Comparison of ENCODE assay signal across 8 cellular contexts in genomic region chr17:36544049-36544319, GRCh38. TPM values are rescaled to one million over a fixed set of nuclear protein-coding genes. Genes with fewer than 3 reads are reported as not detected.
DNase-seq lines count a peak whose midpoint lies in the region; ATAC-seq and TF ChIP-seq lines count a peak whose summit lies in the region.

No MANE protein-coding gene starts in this region.

- H3F3A ChIP-seq in neural progenitor cell (ENCODE audit: low read depth), result peaks cover 52% of the 10 kb centered on the region

- peak overlapping the region; percentile 99 for H3K4me3 Mint-ChIP-seq in neural progenitor cell

- H3K36me3 Mint-ChIP-seq in neural progenitor cell, result peaks cover 6% of the 10 kb centered on the region

- H3K4me2 ChIP-seq in Karpas-422 (ENCODE audit: low read depth, low read length, poor library complexity, severe bottlenecking), result peak overlapping the region; percentile 82
- H3K4me2 ChIP-seq in neural progenitor cell, result peak overlapping the region; percentile 72

- H3K27ac Mint-ChIP-seq in neural progenitor cell, result peak overlapping the region; percentile 94

- H3K9me3 ChIP-seq in BE2C (no peaks in the 10 kb centered on the region), Karpas-422 (ENCODE audit: low read length) (no peaks in the 10 kb centered on the region), neural progenitor cell (ENCODE audit: low read depth) (no peaks in the 10 kb centered on the region)

- no peaks in the 10 kb centered on the region for H3K9me2 ChIP-seq in Karpas-422 (replicated peaks; ENCODE audit: insufficient read depth, low read length)

- H3K4me1 ChIP-seq in BE2C (peaks cover 3% of the 10 kb centered on the region; the same call in 1 of the 2 replicates), Karpas-422 (ENCODE audit: low read length) (peaks cover 28% of the 10 kb centered on the region), neural progenitor cell (peaks cover 16% of the 10 kb centered on the region)

- H2AFZ ChIP-seq in Karpas-422 (ENCODE audit: low read length) (no peak overlapping the region), neural progenitor cell (replicated peaks) (peak overlapping the region; percentile 77)

- peaks cover 2% of the 10 kb centered on the region for H3K27me3 Mint-ChIP-seq in neural progenitor cell (ENCODE audit: insufficient read depth, low read depth)

- ATAC-seq in GM18873 (IDR thresholded peaks at IDR 0.05; ENCODE audit: low FRiP score, unreplicated experiment) (peak; percentile 15), GM18511 (IDR thresholded peaks at IDR 0.05; ENCODE audit: unreplicated experiment) (no peak)

- peak overlapping the region; percentile 100 for H3K9ac ChIP-seq in Karpas-422 (ENCODE audit: low read length)
- peak overlapping the region; percentile 90 for H3K9ac ChIP-seq in neural progenitor cell

- TF ChIP-seq CTCF in BE2C (IDR thresholded peaks at IDR 0.05; ENCODE audit: low read depth, low read length), result no peak
- no peak for TF ChIP-seq CTCF in WI38 (IDR thresholded peaks at IDR 0.05; ENCODE audit: low read depth, low read length)
- TF ChIP-seq CTCF in fibroblast of the aortic adventitia (IDR thresholded peaks at IDR 0.05; ENCODE audit: insufficient read depth, low read length), result peak; percentile 20
- no peak for TF ChIP-seq CTCF in neural progenitor cell (IDR thresholded peaks at IDR 0.05)

- H3K36me3 ChIP-seq in BE2C (peaks cover 9% of the 10 kb centered on the region), Karpas-422 (ENCODE audit: insufficient read depth, low read length) (peaks cover 10% of the 10 kb centered on the region; the same call in 1 of the 2 replicates), neural progenitor cell (peaks cover 2% of the 10 kb centered on the region)

- peaks cover 22% of the 10 kb centered on the region for H3K4me1 Mint-ChIP-seq in neural progenitor cell

- H3K79me2 ChIP-seq in Karpas-422 (ENCODE audit: low read length) (peaks cover 51% of the 10 kb centered on the region), neural progenitor cell (ENCODE audit: low read depth) (peaks cover 54% of the 10 kb centered on the region)

- H3K27me3 ChIP-seq in BE2C (no peaks in the 10 kb centered on the region), Karpas-422 (ENCODE audit: low read length) (no peaks in the 10 kb centered on the region), neural progenitor cell (no peaks in the 10 kb centered on the region)

- H4K20me1 ChIP-seq in Karpas-422 (ENCODE audit: insufficient read depth, low read depth, low read length) (peaks cover 6% of the 10 kb centered on the region; the same call in 1 of the 2 replicates), neural progenitor cell (ENCODE audit: low read depth) (peaks cover 19% of the 10 kb centered on the region)

- peak overlapping the region; percentile 91 for H3K27ac ChIP-seq in Karpas-422 (ENCODE audit: low read length)
- H3K27ac ChIP-seq in neural progenitor cell, result peak overlapping the region; percentile 88

- DNase-seq in BE2C, result peak; percentile 31
- DNase-seq in Karpas-422, result peak; percentile 78
- DNase-seq in fibroblast of the aortic adventitia (ENCODE audit: low read depth), result peak; percentile 60
- DNase-seq in neural progenitor cell (ENCODE audit: low spot score), result peak; percentile 50
- no peak for DNase-seq in GM19238 (ENCODE audit: insufficient read length, low spot score)

- no peaks in the 10 kb centered on the region for H3K9me3 Mint-ChIP-seq in neural progenitor cell

- H3K4me3 ChIP-seq in BE2C (ENCODE audit: low read depth, low read length) (peak overlapping the region; percentile 95), Karpas-422 (ENCODE audit: low read length) (peak overlapping the region; percentile 100), WI38 (ENCODE audit: low read depth, low read length) (peak overlapping the region; percentile 97), fibroblast of the aortic adventitia (ENCODE audit: low read depth, low read length) (peak overlapping the region; percentile 91), neural progenitor cell (peak overlapping the region; percentile 83)

RNA-seq across cellular contexts. Expression of gene GGNBP2, which starts 0.7 kb away (rescaled TPM):
- polyA plus RNA-seq in BE2C (2012; ENCODE audit: insufficient read depth, insufficient read length, low read depth), result 81.5 TPM
- total RNA-seq in Karpas-422 (2014; rRNA removed; shearing (Covaris generic); ENCODE audit: low replicate concordance), result 41.7 and 49.5 TPM in 2 replicates
- total RNA-seq in fibroblast of the aortic adventitia (ENCODE audit: low replicate concordance), result 68.1 and 75.8 TPM in 2 replicates
- total RNA-seq in neural progenitor cell (ENCODE audit: low replicate concordance), result 44.4 and 79.5 TPM in 2 replicates

RNA-seq across cellular contexts. Expression of gene PIGW, which starts 9.2 kb away (rescaled TPM):
- 34.8 TPM for polyA plus RNA-seq in BE2C (2012; ENCODE audit: insufficient read depth, insufficient read length, low read depth)
- 3.9 and 6.7 TPM in 2 replicates for total RNA-seq in Karpas-422 (2014; rRNA removed; shearing (Covaris generic); ENCODE audit: low replicate concordance)
- 6.4 and 12.7 TPM in 2 replicates for total RNA-seq in fibroblast of the aortic adventitia (ENCODE audit: low replicate concordance)
- total RNA-seq in neural progenitor cell (ENCODE audit: low replicate concordance), result 7.0 and 10.2 TPM in 2 replicates

RNA-seq across cellular contexts. Expression of gene MYO19, which starts 9.3 kb away (rescaled TPM):
- 44.2 TPM for polyA plus RNA-seq in BE2C (2012; ENCODE audit: insufficient read depth, insufficient read length, low read depth)
- total RNA-seq in Karpas-422 (2014; rRNA removed; shearing (Covaris generic); ENCODE audit: low replicate concordance), result 50.6 and 58.9 TPM in 2 replicates
- total RNA-seq in fibroblast of the aortic adventitia (ENCODE audit: low replicate concordance), result 43.3 and 66.2 TPM in 2 replicates
- total RNA-seq in neural progenitor cell (ENCODE audit: low replicate concordance), result 72.4 and 101 TPM in 2 replicates

RNA-seq across cellular contexts. Expression of gene DHRS11, which starts 47.7 kb away (rescaled TPM):
- polyA plus RNA-seq in BE2C (2012; ENCODE audit: insufficient read depth, insufficient read length, low read depth), result 7.1 TPM
- total RNA-seq in Karpas-422 (2014; rRNA removed; shearing (Covaris generic); ENCODE audit: low replicate concordance), result 13.6 and 33.8 TPM in 2 replicates
- total RNA-seq in fibroblast of the aortic adventitia (ENCODE audit: low replicate concordance), result 1.1 and 4.1 TPM in 2 replicates
- 14.4 and 27.3 TPM in 2 replicates for total RNA-seq in neural progenitor cell (ENCODE audit: low replicate concordance)

RNA-seq across cellular contexts. Expression of gene MRM1, which starts 57.4 kb away (rescaled TPM):
- polyA plus RNA-seq in BE2C (2012; ENCODE audit: insufficient read depth, insufficient read length, low read depth), result 7.3 TPM
- 11.7 and 18.0 TPM in 2 replicates for total RNA-seq in Karpas-422 (2014; rRNA removed; shearing (Covaris generic); ENCODE audit: low replicate concordance)
- 2.3 and 4.3 TPM in 2 replicates for total RNA-seq in fibroblast of the aortic adventitia (ENCODE audit: low replicate concordance)
- total RNA-seq in neural progenitor cell (ENCODE audit: low replicate concordance), result 0.65 and 4.1 TPM in 2 replicates
